Comparison of ENCODE assay signal across 1 cellular context in the genomic region with DNA sequence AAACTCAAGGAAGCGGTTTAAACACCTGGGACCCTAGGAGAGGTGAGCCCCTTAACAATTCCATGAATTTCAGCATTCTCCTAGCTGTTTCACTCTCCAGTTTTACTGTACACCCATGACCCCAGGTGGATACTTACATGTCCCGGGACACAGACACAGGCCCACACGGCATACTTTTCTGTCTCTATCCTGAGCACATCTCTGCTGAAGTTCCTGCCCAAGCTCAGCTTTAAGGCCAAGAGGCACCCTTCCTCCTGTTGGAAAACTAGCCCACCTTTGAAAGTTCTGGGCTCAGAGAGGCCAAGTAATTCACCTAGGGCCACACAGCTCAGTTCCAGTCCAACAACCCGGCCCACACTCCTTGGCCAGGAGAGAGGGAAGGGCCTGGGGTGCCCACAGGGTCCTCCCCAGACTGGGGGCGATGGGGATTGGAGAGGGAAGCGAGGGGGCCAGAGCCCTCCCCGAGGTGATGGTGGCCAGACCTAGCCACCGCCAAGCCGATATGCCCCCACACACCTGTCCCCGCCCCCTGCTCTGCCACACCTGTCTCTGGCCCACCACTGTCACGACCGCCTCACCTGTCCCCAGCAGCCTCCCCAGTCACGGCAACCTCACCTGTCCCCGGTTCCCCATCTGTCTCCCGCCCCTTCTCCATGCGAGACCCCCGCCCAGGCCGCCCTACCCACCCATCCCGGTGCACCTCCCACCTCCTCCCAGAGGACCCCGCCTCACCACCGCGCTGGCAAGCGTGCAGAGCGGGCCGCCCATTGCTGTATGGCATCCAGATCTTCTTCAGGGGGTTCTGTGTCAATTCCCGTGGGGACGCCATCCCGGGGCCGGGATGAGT.
TF ChIP-seq lines count a peak whose summit lies in the region.

No MANE protein-coding gene starts in this region.

TF ChIP-seq in HepG2, 621 proteins besides CTCF, POLR2A, EP300 and RAD21 (continued from another document and continues in another):
- TF ChIP-seq, protein P1, sequence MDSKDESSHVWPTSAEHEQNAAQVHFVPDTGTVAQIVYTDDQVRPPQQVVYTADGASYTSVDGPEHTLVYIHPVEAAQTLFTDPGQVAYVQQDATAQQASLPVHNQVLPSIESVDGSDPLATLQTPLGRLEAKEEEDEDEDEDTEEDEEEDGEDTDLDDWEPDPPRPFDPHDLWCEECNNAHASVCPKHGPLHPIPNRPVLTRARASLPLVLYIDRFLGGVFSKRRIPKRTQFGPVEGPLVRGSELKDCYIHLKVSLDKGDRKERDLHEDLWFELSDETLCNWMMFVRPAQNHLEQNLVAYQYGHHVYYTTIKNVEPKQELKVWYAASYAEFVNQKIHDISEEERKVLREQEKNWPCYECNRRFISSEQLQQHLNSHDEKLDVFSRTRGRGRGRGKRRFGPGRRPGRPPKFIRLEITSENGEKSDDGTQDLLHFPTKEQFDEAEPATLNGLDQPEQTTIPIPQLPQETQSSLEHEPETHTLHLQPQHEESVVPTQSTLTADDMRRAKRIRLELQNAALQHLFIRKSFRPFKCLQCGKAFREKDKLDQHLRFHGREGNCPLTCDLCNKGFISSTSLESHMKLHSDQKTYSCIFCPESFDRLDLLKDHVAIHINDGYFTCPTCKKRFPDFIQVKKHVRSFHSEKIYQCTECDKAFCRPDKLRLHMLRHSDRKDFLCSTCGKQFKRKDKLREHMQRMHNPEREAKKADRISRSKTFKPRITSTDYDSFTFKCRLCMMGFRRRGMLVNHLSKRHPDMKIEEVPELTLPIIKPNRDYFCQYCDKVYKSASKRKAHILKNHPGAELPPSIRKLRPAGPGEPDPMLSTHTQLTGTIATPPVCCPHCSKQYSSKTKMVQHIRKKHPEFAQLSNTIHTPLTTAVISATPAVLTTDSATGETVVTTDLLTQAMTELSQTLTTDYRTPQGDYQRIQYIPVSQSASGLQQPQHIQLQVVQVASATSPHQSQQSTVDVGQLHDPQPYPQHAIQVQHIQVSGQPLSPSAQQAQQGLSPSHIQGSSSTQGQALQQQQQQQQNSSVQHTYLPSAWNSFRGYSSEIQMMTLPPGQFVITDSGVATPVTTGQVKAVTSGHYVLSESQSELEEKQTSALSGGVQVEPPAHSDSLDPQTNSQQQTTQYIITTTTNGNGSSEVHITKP (CRISPR knock-in tag; IDR thresholded peaks at IDR 0.05; ENCODE audit: low read depth): no peak
- TF ChIP-seq, protein P2, sequence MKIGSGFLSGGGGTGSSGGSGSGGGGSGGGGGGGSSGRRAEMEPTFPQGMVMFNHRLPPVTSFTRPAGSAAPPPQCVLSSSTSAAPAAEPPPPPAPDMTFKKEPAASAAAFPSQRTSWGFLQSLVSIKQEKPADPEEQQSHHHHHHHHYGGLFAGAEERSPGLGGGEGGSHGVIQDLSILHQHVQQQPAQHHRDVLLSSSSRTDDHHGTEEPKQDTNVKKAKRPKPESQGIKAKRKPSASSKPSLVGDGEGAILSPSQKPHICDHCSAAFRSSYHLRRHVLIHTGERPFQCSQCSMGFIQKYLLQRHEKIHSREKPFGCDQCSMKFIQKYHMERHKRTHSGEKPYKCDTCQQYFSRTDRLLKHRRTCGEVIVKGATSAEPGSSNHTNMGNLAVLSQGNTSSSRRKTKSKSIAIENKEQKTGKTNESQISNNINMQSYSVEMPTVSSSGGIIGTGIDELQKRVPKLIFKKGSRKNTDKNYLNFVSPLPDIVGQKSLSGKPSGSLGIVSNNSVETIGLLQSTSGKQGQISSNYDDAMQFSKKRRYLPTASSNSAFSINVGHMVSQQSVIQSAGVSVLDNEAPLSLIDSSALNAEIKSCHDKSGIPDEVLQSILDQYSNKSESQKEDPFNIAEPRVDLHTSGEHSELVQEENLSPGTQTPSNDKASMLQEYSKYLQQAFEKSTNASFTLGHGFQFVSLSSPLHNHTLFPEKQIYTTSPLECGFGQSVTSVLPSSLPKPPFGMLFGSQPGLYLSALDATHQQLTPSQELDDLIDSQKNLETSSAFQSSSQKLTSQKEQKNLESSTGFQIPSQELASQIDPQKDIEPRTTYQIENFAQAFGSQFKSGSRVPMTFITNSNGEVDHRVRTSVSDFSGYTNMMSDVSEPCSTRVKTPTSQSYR (CRISPR knock-in tag; IDR thresholded peaks at IDR 0.05; ENCODE audit: borderline replicate concordance): no peak
- TF ChIP-seq JUND (CRISPR knock-in tag; IDR thresholded peaks at IDR 0.05) (0 out of 2 replicates have a peak, but pooled peaks have one; percentile 20), ZNF274 (CRISPR knock-in tag; IDR thresholded peaks at IDR 0.05) (0 out of 2 replicates have a peak, but pooled peaks have one; percentile 16), ZNF543 (CRISPR knock-in tag; IDR thresholded peaks at IDR 0.05) (no peak), SIN3A (IDR thresholded peaks at IDR 0.05; ENCODE audit: borderline replicate concordance, low read depth, low read length) (0 out of 2 replicates have a peak, but pooled peaks have one; percentile 57), SNAI1 (CRISPR knock-in tag; IDR thresholded peaks at IDR 0.05; ENCODE audit: borderline replicate concordance) (no peak), SIX1 (CRISPR knock-in tag; IDR thresholded peaks at IDR 0.05; ENCODE audit: borderline replicate concordance) (no peak), HNRNPH1 (optimal IDR thresholded peaks at IDR 0.05; ENCODE audit: low read depth, low read length) (no peak), KLF11 (CRISPR knock-in tag; IDR thresholded peaks at IDR 0.05) (no peak), ZNF549 (CRISPR knock-in tag; IDR thresholded peaks at IDR 0.05) (no peak), ZNF558 (CRISPR knock-in tag; IDR thresholded peaks at IDR 0.05; ENCODE audit: borderline replicate concordance) (peak; percentile 49; the same call in 1 of the 2 replicates), PHF8 (CRISPR knock-in tag; IDR thresholded peaks at IDR 0.05) (peak; percentile 23; the same call in 1 of the 2 replicates), ZBTB1 (CRISPR knock-in tag; IDR thresholded peaks at IDR 0.05; ENCODE audit: borderline replicate concordance) (no peak), ZNF557 (CRISPR knock-in tag; IDR thresholded peaks at IDR 0.05) (no peak), KDM1A (CRISPR knock-in tag; IDR thresholded peaks at IDR 0.05) (peak; percentile 69; the same call in 1 of the 2 replicates), SAFB2 (CRISPR knock-in tag; IDR thresholded peaks at IDR 0.05; ENCODE audit: borderline replicate concordance, low read depth) (no peak)
- TF ChIP-seq, protein P3, sequence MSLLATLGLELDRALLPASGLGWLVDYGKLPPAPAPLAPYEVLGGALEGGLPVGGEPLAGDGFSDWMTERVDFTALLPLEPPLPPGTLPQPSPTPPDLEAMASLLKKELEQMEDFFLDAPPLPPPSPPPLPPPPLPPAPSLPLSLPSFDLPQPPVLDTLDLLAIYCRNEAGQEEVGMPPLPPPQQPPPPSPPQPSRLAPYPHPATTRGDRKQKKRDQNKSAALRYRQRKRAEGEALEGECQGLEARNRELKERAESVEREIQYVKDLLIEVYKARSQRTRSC (CRISPR knock-in tag; IDR thresholded peaks at IDR 0.05; ENCODE audit: low read depth): no peak
- TF ChIP-seq, protein P4, sequence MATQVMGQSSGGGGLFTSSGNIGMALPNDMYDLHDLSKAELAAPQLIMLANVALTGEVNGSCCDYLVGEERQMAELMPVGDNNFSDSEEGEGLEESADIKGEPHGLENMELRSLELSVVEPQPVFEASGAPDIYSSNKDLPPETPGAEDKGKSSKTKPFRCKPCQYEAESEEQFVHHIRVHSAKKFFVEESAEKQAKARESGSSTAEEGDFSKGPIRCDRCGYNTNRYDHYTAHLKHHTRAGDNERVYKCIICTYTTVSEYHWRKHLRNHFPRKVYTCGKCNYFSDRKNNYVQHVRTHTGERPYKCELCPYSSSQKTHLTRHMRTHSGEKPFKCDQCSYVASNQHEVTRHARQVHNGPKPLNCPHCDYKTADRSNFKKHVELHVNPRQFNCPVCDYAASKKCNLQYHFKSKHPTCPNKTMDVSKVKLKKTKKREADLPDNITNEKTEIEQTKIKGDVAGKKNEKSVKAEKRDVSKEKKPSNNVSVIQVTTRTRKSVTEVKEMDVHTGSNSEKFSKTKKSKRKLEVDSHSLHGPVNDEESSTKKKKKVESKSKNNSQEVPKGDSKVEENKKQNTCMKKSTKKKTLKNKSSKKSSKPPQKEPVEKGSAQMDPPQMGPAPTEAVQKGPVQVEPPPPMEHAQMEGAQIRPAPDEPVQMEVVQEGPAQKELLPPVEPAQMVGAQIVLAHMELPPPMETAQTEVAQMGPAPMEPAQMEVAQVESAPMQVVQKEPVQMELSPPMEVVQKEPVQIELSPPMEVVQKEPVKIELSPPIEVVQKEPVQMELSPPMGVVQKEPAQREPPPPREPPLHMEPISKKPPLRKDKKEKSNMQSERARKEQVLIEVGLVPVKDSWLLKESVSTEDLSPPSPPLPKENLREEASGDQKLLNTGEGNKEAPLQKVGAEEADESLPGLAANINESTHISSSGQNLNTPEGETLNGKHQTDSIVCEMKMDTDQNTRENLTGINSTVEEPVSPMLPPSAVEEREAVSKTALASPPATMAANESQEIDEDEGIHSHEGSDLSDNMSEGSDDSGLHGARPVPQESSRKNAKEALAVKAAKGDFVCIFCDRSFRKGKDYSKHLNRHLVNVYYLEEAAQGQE (IDR thresholded peaks at IDR 0.05; ENCODE audit: borderline replicate concordance in 1 of 2, low read depth in 1 of 2, low read length in 2 of 2): peak in 1 of 2 experiments; percentile 42; a peak in 1 of 4 replicates
- TF ChIP-seq, protein P5, sequence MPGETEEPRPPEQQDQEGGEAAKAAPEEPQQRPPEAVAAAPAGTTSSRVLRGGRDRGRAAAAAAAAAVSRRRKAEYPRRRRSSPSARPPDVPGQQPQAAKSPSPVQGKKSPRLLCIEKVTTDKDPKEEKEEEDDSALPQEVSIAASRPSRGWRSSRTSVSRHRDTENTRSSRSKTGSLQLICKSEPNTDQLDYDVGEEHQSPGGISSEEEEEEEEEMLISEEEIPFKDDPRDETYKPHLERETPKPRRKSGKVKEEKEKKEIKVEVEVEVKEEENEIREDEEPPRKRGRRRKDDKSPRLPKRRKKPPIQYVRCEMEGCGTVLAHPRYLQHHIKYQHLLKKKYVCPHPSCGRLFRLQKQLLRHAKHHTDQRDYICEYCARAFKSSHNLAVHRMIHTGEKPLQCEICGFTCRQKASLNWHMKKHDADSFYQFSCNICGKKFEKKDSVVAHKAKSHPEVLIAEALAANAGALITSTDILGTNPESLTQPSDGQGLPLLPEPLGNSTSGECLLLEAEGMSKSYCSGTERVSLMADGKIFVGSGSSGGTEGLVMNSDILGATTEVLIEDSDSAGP (CRISPR knock-in tag; IDR thresholded peaks at IDR 0.05; ENCODE audit: borderline replicate concordance): 0 out of 2 replicates have a peak, but pooled peaks have one; percentile 8
- TF ChIP-seq, protein P6, sequence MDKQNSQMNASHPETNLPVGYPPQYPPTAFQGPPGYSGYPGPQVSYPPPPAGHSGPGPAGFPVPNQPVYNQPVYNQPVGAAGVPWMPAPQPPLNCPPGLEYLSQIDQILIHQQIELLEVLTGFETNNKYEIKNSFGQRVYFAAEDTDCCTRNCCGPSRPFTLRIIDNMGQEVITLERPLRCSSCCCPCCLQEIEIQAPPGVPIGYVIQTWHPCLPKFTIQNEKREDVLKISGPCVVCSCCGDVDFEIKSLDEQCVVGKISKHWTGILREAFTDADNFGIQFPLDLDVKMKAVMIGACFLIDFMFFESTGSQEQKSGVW (CRISPR knock-in tag; IDR thresholded peaks at IDR 0.05; ENCODE audit: borderline replicate concordance): no peak
- TF ChIP-seq, protein P7, sequence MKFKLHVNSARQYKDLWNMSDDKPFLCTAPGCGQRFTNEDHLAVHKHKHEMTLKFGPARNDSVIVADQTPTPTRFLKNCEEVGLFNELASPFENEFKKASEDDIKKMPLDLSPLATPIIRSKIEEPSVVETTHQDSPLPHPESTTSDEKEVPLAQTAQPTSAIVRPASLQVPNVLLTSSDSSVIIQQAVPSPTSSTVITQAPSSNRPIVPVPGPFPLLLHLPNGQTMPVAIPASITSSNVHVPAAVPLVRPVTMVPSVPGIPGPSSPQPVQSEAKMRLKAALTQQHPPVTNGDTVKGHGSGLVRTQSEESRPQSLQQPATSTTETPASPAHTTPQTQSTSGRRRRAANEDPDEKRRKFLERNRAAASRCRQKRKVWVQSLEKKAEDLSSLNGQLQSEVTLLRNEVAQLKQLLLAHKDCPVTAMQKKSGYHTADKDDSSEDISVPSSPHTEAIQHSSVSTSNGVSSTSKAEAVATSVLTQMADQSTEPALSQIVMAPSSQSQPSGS (CRISPR knock-in tag; IDR thresholded peaks at IDR 0.05): no peak
- TF ChIP-seq, protein P8, sequence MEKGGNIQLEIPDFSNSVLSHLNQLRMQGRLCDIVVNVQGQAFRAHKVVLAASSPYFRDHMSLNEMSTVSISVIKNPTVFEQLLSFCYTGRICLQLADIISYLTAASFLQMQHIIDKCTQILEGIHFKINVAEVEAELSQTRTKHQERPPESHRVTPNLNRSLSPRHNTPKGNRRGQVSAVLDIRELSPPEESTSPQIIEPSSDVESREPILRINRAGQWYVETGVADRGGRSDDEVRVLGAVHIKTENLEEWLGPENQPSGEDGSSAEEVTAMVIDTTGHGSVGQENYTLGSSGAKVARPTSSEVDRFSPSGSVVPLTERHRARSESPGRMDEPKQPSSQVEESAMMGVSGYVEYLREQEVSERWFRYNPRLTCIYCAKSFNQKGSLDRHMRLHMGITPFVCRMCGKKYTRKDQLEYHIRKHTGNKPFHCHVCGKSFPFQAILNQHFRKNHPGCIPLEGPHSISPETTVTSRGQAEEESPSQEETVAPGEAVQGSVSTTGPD (CRISPR knock-in tag; IDR thresholded peaks at IDR 0.05): no peak
- TF ChIP-seq, protein P9, sequence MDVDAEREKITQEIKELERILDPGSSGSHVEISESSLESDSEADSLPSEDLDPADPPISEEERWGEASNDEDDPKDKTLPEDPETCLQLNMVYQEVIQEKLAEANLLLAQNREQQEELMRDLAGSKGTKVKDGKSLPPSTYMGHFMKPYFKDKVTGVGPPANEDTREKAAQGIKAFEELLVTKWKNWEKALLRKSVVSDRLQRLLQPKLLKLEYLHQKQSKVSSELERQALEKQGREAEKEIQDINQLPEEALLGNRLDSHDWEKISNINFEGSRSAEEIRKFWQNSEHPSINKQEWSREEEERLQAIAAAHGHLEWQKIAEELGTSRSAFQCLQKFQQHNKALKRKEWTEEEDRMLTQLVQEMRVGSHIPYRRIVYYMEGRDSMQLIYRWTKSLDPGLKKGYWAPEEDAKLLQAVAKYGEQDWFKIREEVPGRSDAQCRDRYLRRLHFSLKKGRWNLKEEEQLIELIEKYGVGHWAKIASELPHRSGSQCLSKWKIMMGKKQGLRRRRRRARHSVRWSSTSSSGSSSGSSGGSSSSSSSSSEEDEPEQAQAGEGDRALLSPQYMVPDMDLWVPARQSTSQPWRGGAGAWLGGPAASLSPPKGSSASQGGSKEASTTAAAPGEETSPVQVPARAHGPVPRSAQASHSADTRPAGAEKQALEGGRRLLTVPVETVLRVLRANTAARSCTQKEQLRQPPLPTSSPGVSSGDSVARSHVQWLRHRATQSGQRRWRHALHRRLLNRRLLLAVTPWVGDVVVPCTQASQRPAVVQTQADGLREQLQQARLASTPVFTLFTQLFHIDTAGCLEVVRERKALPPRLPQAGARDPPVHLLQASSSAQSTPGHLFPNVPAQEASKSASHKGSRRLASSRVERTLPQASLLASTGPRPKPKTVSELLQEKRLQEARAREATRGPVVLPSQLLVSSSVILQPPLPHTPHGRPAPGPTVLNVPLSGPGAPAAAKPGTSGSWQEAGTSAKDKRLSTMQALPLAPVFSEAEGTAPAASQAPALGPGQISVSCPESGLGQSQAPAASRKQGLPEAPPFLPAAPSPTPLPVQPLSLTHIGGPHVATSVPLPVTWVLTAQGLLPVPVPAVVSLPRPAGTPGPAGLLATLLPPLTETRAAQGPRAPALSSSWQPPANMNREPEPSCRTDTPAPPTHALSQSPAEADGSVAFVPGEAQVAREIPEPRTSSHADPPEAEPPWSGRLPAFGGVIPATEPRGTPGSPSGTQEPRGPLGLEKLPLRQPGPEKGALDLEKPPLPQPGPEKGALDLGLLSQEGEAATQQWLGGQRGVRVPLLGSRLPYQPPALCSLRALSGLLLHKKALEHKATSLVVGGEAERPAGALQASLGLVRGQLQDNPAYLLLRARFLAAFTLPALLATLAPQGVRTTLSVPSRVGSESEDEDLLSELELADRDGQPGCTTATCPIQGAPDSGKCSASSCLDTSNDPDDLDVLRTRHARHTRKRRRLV (CRISPR knock-in tag; IDR thresholded peaks at IDR 0.05): no peak
